Comparison of ENCODE assay signal across 1 cellular context in genomic region chr11:6757373-6757967, GRCh38.
TF ChIP-seq lines count a peak whose summit lies in the region.

No MANE protein-coding gene starts in this region.

TF ChIP-seq in GM23338, 12 proteins besides CTCF, POLR2A, EP300 and RAD21 (continued from another document):
- TF ChIP-seq ZNF462 (CRISPR knock-in tag; IDR thresholded peaks at IDR 0.05) (no peak), REST (IDR thresholded peaks at IDR 0.05; ENCODE audit: unreplicated experiment) (no peak), CREB1 (CRISPR knock-in tag; IDR thresholded peaks at IDR 0.05; ENCODE audit: low read depth) (no peak), NANOG (IDR thresholded peaks at IDR 0.05; ENCODE audit: borderline replicate concordance) (no peak), EZH2phosphoT487 (IDR thresholded peaks at IDR 0.05; ENCODE audit: unreplicated experiment) (no peak), JUNB (IDR thresholded peaks at IDR 0.05; ENCODE audit: unreplicated experiment) (no peak), ZNF114 (CRISPR knock-in tag; IDR thresholded peaks at IDR 0.05) (no peak), POLR2AphosphoS5 (IDR thresholded peaks at IDR 0.05; ENCODE audit: low read depth) (no peak), EZH2 (IDR thresholded peaks at IDR 0.05; ENCODE audit: low read depth, unreplicated experiment) (no peak)
